1 cellular context compared by ENCODE assay signal in genomic region chr11:134052988-134053945, GRCh38.
TF ChIP-seq lines count a peak whose summit lies in the region.

No MANE protein-coding gene starts in this region.

TF ChIP-seq in IMR-90, 13 proteins besides CTCF, POLR2A, EP300 and RAD21 (continued from another document):
- TF ChIP-seq MAFK (IDR thresholded peaks at IDR 0.05; ENCODE audit: low read depth, low read length) (no peak), FOS (IDR thresholded peaks at IDR 0.05; ENCODE audit: low read depth, low read length) (no peak), CHD1 (IDR thresholded peaks at IDR 0.05; ENCODE audit: low read depth, low read length) (no peak), RCOR1 (IDR thresholded peaks at IDR 0.05; ENCODE audit: insufficient replicate concordance, low read length) (no peak), NFE2L2 (IDR thresholded peaks at IDR 0.05; ENCODE audit: low read depth, low read length) (no peak), MXI1 (IDR thresholded peaks at IDR 0.05; ENCODE audit: borderline replicate concordance, low read depth, low read length) (no peak), SMC3 (IDR thresholded peaks at IDR 0.05; ENCODE audit: low read depth, low read length) (no peak), CEBPB (IDR thresholded peaks at IDR 0.05; ENCODE audit: low read depth, low read length) (no peak)
TF ChIP-seq in IMR-90: peak in this region for 0.
